In the genomic region with DNA sequence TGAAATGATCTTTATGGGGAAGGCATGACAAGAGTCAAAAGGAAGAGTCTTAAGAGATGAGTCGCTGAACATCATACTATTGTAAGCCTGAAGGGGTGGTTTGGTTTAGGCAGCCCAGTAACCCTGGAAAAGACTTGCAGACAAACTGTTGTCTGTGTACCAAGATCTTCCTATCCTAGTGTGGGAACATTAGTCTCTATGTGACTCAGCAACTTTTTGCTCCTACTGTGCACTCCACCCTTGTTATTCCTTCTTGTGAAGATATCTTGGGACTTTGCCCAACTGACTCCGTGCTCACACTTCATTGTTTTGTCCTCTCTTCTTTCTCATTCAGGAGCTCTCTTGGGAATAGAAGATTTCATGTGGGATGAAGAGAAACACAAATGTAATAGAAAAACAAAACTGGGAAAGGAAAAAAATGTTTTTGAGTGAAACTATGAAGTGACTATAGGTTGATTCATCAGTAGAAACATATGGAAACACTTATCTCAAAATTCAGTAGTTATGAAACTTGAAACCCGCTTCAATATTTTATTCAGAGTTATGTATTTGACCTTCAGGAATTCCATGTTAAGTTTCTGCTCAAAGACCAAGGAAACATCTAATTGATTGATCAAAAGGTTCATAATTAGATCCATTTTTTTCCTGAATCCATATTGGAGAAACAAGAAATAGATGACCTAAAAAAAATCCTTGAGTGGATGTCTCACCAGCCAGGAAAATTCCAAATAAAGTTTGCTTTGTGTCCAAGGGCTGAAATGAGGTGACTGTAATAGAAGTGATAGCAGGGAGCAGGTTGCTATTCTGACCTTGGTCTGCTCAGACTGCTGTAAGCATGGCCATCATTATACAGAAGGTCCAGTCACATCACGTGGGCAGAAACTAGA, we compare ENCODE assay signal across 10 cellular contexts.
A peak's percentile ranks its signal among the peaks of the same experiment; 100 is the strongest.
DNase-seq lines count a peak whose midpoint lies in the region; ATAC-seq, FAIRE-seq and TF ChIP-seq lines count a peak whose summit lies in the region.
"Had no signal": no experiment of that assay in that cellular context is flagged by ENCODE, and none has a peak within 500 bp of the region (broad histone marks: within the 10 kb centered on the region; RNA-seq: fewer than 3 reads in every experiment).

No MANE protein-coding gene starts in this region.

- H3K9me2 ChIP-seq in MM.1S (replicated peaks; ENCODE audit: insufficient read depth, low read length) = no peaks in the 10 kb centered on the region

- H3K4me3 ChIP-seq in epithelial cell of esophagus (ENCODE audit: low read length) (no peak overlapping the region), pancreas (no peak overlapping the region), MM.1S (ENCODE audit: low read length) (no peak overlapping the region)

- no peaks in the 10 kb centered on the region for H3K79me2 ChIP-seq in MM.1S (ENCODE audit: low read length)

- no peaks in the 10 kb centered on the region for H3K36me3 ChIP-seq in pancreas
- H3K36me3 ChIP-seq in MM.1S (replicated peaks; ENCODE audit: insufficient read depth, low read length) = no peaks in the 10 kb centered on the region

- no peak overlapping the region for H3K27ac Mint-ChIP-seq in natural killer cell treated with Interleukin-12 subunit alpha and Interleukin-12 subunit beta and Interleukin-15 and Interleukin-18, amount 100 ng/mL, for 72 hours

- H3K27ac ChIP-seq in pancreas (peak overlapping the region in 2 of 4 donors; percentile 2 to 23), MM.1S (ENCODE audit: low read length) (no peak overlapping the region)

- H3K4me2 ChIP-seq in MM.1S (ENCODE audit: low read depth, low read length) = no peak overlapping the region

- H3K27me3 ChIP-seq in pancreas = no peaks in the 10 kb centered on the region
- H3K27me3 ChIP-seq in MM.1S (replicated peaks; ENCODE audit: insufficient read depth, low read length) = no peaks in the 10 kb centered on the region

- H3K4me1 Mint-ChIP-seq in natural killer cell treated with Interleukin-12 subunit alpha and Interleukin-12 subunit beta and Interleukin-15 and Interleukin-18, amount 100 ng/mL, for 72 hours (ENCODE audit: low read depth in 2 of 2) = peaks cover 8 to 10% of the 10 kb centered on the region in 2 donors

- H3K36me3 Mint-ChIP-seq in natural killer cell treated with Interleukin-12 subunit alpha and Interleukin-12 subunit beta and Interleukin-15 and Interleukin-18, amount 100 ng/mL, for 72 hours = no peaks in the 10 kb centered on the region

- TF ChIP-seq CTCF in epithelial cell of esophagus (IDR thresholded peaks at IDR 0.05; ENCODE audit: insufficient read depth, low read depth, low read length, missing control alignments) = no peak
- TF ChIP-seq CTCF in pancreas (IDR thresholded peaks at IDR 0.05) = no peak
- TF ChIP-seq CTCF in MM.1S (IDR thresholded peaks at IDR 0.05; ENCODE audit: low read length) = no peak

- DNase-seq in EL (peak; percentile 94), NCI-H69 (lab: John Stamatoyannopoulos, UW) (peak; percentile 32), epithelial cell of esophagus (ENCODE audit: low read depth) (peak; percentile 96), pancreas (no peak), MM.1S (no peak), NCI-H2196 (lab: John Stamatoyannopoulos, UW; ENCODE audit: unreplicated experiment) (no peak), GM19238 (ENCODE audit: insufficient read length, low spot score) (no peak)
- no peak for DNase-seq in natural killer cell treated with Interleukin-12 subunit alpha and Interleukin-12 subunit beta and Interleukin-15 and Interleukin-18, amount 100 ng/mL, for 72 hours (ENCODE audit: low spot score)
- DNase-seq: glutamatergic neuron had no signal

- intact Hi-C loops in pancreas (cut with DNase I) = no loop called here

- H2AFZ ChIP-seq in MM.1S (ENCODE audit: low read length) = no peak overlapping the region

- H4K20me1 ChIP-seq in MM.1S (ENCODE audit: insufficient read depth, low read length) = no peaks in the 10 kb centered on the region

- no peak overlapping the region for H3K9ac ChIP-seq in MM.1S (ENCODE audit: low read length)

- no peaks in the 10 kb centered on the region for H3K27me3 Mint-ChIP-seq in natural killer cell treated with Interleukin-12 subunit alpha and Interleukin-12 subunit beta and Interleukin-15 and Interleukin-18, amount 100 ng/mL, for 72 hours

- H3K4me1 ChIP-seq in pancreas (peaks cover 4 to 35% (median 11%) of the 10 kb centered on the region in 3 donors), MM.1S (ENCODE audit: low read length) (peaks cover 32% of the 10 kb centered on the region)

- WGBS in pancreas, 2 donors = 59 to 66% methylated on average over 4 of the region's 4 CpGs

- H3K9me3 ChIP-seq in pancreas (no peaks in the 10 kb centered on the region), MM.1S (replicated peaks; ENCODE audit: insufficient read depth, low read length) (no peaks in the 10 kb centered on the region)

- peak; percentile 30 to 70 (median 50) for ATAC-seq in pancreas
- no peak for ATAC-seq in natural killer cell treated with Interleukin-12 subunit alpha and Interleukin-12 subunit beta and Interleukin-15 and Interleukin-18, amount 100 ng/mL, for 72 hours

- H3K9me3 Mint-ChIP-seq in natural killer cell treated with Interleukin-12 subunit alpha and Interleukin-12 subunit beta and Interleukin-15 and Interleukin-18, amount 100 ng/mL, for 72 hours = no peaks in the 10 kb centered on the region

- FAIRE-seq in pancreas (lab: Jason Lieb, UNC) = no peak
- FAIRE-seq: H1 had no signal

- H3K4me3 Mint-ChIP-seq in natural killer cell treated with Interleukin-12 subunit alpha and Interleukin-12 subunit beta and Interleukin-15 and Interleukin-18, amount 100 ng/mL, for 72 hours = no peak overlapping the region

- peaks cover 15% of the 10 kb centered on the region for H3F3A ChIP-seq in MM.1S (ENCODE audit: insufficient read depth, low read length)

Comparison
In these comparisons a context has a peak if more than half of its experiments do, and no peak if none do; other contexts are left out.
1. DNase-seq: peak in EL (single experiment), NCI-H69 (single experiment) and epithelial cell of esophagus (single experiment); none in pancreas (0 of 6), MM.1S (single experiment), NCI-H2196 (single experiment), natural killer cell treated with Interleukin-12 subunit alpha and Interleukin-12 subunit beta and Interleukin-15 and Interleukin-18, amount 100 ng/mL, for 72 hours (single experiment) and GM19238 (single experiment).
2. ATAC-seq: peak in pancreas (4 of 4); none in natural killer cell treated with Interleukin-12 subunit alpha and Interleukin-12 subunit beta and Interleukin-15 and Interleukin-18, amount 100 ng/mL, for 72 hours (0 of 2).